Comparison of ENCODE assay signal across 15 cellular contexts in genomic region chr9:124755061-124755460, GRCh38. TPM values are rescaled to one million over a fixed set of nuclear protein-coding genes. Genes with fewer than 3 reads are reported as not detected.
DNase-seq lines count a peak whose midpoint lies in the region; ATAC-seq, FAIRE-seq and TF ChIP-seq lines count a peak whose summit lies in the region.
"Had no signal": no experiment of that assay in that cellular context is flagged by ENCODE, and none has a peak within 500 bp of the region (broad histone marks: within the 10 kb centered on the region; RNA-seq: fewer than 3 reads in every experiment).

No MANE protein-coding gene starts in this region.

- H3K9me3 ChIP-seq in HepG2 (ENCODE audit: low read length) (no peaks in the 10 kb centered on the region), right lobe of liver (no peaks in the 10 kb centered on the region), astrocyte (ENCODE audit: insufficient read depth, low read depth, low read length) (no peaks in the 10 kb centered on the region)
- H3K9me3 ChIP-seq: A549, BE2C had no signal

- TF ChIP-seq CTCF in activated CD8-positive, alpha-beta T cell treated with anti-CD3 and anti-CD28 coated beads for 36 hours (IDR thresholded peaks at IDR 0.05) = no peak
- TF ChIP-seq CTCF in HepG2 (CRISPR knock-in tag; IDR thresholded peaks at IDR 0.05) (no peak), right lobe of liver (IDR thresholded peaks at IDR 0.05) (no peak), astrocyte (IDR thresholded peaks at IDR 0.05; ENCODE audit: insufficient read depth, low read depth, low read length) (no peak)

- intact Hi-C loops in activated CD8-positive, alpha-beta T cell treated with anti-CD3 and anti-CD28 coated beads for 36 hours (cut with micrococcal nuclease) = no loop called here
- intact Hi-C loops in HepG2 (cut with micrococcal nuclease; ENCODE audit: unreplicated experiment) (loop anchor here (2.0 to 5.0 kb wide), 3 partner anchors 42 to 203 kb away; no protein-coding TSS in a partner anchor), right lobe of liver (cut with DNase I) (no loop called here)

- no peak overlapping the region for H3K4me3 Mint-ChIP-seq in activated CD8-positive, alpha-beta T cell treated with anti-CD3 and anti-CD28 coated beads for 36 hours
- no peak overlapping the region for H3K4me3 Mint-ChIP-seq in activated CD8-positive, alpha-beta T cell treated with anti-CD3 and anti-CD28 coated beads, Interleukin-2, amount 10 ng/mL, durations not matched to agents 7 days and 5 days
- no peak overlapping the region for H3K4me3 Mint-ChIP-seq in astrocyte (ENCODE audit: unreplicated experiment)
- no peak overlapping the region for H3K4me3 Mint-ChIP-seq in stimulated activated effector memory CD8-positive, alpha-beta T cell treated with anti-CD3 and anti-CD28 coated beads, Interleukin-12 subunit alpha, Interleukin-12 subunit beta, amount 100 ng/mL, for 72 hours

- H3K27me3 Mint-ChIP-seq in activated CD8-positive, alpha-beta T cell treated with anti-CD3 and anti-CD28 coated beads for 36 hours = peaks cover 59% of the 10 kb centered on the region
- peaks cover 62% of the 10 kb centered on the region for H3K27me3 Mint-ChIP-seq in activated CD8-positive, alpha-beta T cell treated with anti-CD3 and anti-CD28 coated beads, Interleukin-2, amount 10 ng/mL, durations not matched to agents 7 days and 5 days (ENCODE audit: low read depth)
- H3K27me3 Mint-ChIP-seq in astrocyte (ENCODE audit: low read depth, unreplicated experiment) = no peaks in the 10 kb centered on the region

- peak; percentile 42 for ATAC-seq in activated CD8-positive, alpha-beta T cell treated with anti-CD3 and anti-CD28 coated beads for 36 hours
- ATAC-seq in activated CD8-positive, alpha-beta T cell treated with anti-CD3 and anti-CD28 coated beads, Interleukin-2, amount 10 ng/mL, durations not matched to agents 7 days and 5 days = no peak
- ATAC-seq in HepG2 (no peak), right lobe of liver (no peak), GM19397 (IDR thresholded peaks at IDR 0.05; ENCODE audit: unreplicated experiment) (no peak)
- ATAC-seq in stimulated activated effector memory CD8-positive, alpha-beta T cell treated with anti-CD3 and anti-CD28 coated beads, Interleukin-12 subunit alpha, Interleukin-12 subunit beta, amount 100 ng/mL, for 72 hours = peak; percentile 37

- peaks cover 10% of the 10 kb centered on the region; the same call in 1 of the 2 replicates for H4K20me1 ChIP-seq in HepG2 (ENCODE audit: insufficient read depth, low read length)
- H4K20me1 ChIP-seq in astrocyte (ENCODE audit: insufficient read depth, low read length) = no peaks in the 10 kb centered on the region

- 85% methylated on average over 3 of the region's 3 CpGs for WGBS in HepG2 (ENCODE audit: low lambda C conversion rate)
- WGBS in right lobe of liver (ENCODE audit: insufficient coverage, low coverage, low lambda C conversion rate, missing lambda C conversion rate) = 75% methylated on average over 3 of the region's 3 CpGs

- TF ChIP-seq EP300 in HepG2 (IDR thresholded peaks at IDR 0.05; ENCODE audit: low read depth in 2 of 2, low read length in 2 of 2) (no peak), HepG2 (CRISPR knock-in tag; IDR thresholded peaks at IDR 0.05; ENCODE audit: borderline replicate concordance) (no peak)

- H3K79me2 ChIP-seq in HepG2 (ENCODE audit: insufficient read depth, low read length) (peaks cover 84% of the 10 kb centered on the region), astrocyte (ENCODE audit: insufficient read depth, low read length) (no peaks in the 10 kb centered on the region)

- H3K4me3 ChIP-seq in HepG2 (replicated peaks in 1 of 3; ENCODE audit: insufficient read depth in 1 of 3, low read depth in 2 of 3, low read length in 3 of 3) = no peak overlapping the region
- no peak overlapping the region for H3K4me3 ChIP-seq in right lobe of liver
- no peak overlapping the region for H3K4me3 ChIP-seq in astrocyte (ENCODE audit: insufficient read depth, low read depth, low read length)
- H3K4me3 ChIP-seq: A549 had no signal

- H3K36me3 ChIP-seq in HepG2 (replicated peaks in 1 of 2; ENCODE audit: control insufficient read depth in 1 of 2, insufficient read depth in 2 of 2, low read length in 2 of 2) (no peaks in the 10 kb centered on the region), right lobe of liver (no peaks in the 10 kb centered on the region), astrocyte (ENCODE audit: insufficient read depth, low read length) (no peaks in the 10 kb centered on the region)
- H3K36me3 ChIP-seq: BE2C had no signal

- FAIRE-seq in HepG2 (lab: Jason Lieb, UNC) (no peak), astrocyte (lab: Jason Lieb, UNC) (no peak)
- FAIRE-seq: A549 had no signal

- H3K27ac ChIP-seq in HepG2 (ENCODE audit: extremely low read length, insufficient read depth, low read length) = no peak overlapping the region
- no peak overlapping the region for H3K27ac ChIP-seq in right lobe of liver
- no peak overlapping the region for H3K27ac ChIP-seq in astrocyte (ENCODE audit: low read depth, low read length)
- H3K27ac ChIP-seq: A549 had no signal

- POLR2A ChIA-PET in activated CD8-positive, alpha-beta T cell treated with anti-CD3 and anti-CD28 coated beads for 36 hours (lab: Charles Lee) = interaction anchor here (1.1 kb wide), 1 partner anchor 101 kb away, joined by 3 read pairs; no protein-coding TSS in a partner anchor
- POLR2A ChIA-PET in activated CD8-positive, alpha-beta T cell treated with anti-CD3 and anti-CD28 coated beads, Interleukin-2, amount 10 ng/mL, durations not matched to agents 7 days and 5 days (lab: Charles Lee) = no interaction called here
- POLR2A ChIA-PET in HepG2 (lab: Yijun Ruan, JAX) = no interaction called here

- in situ Hi-C loops in HepG2 (cut with HindIII; ENCODE audit: extremely low pct_ligation_motif_present, low pct_unique_long_range_greater_than_20kb) = loop anchor here (5.0 kb wide), 1 partner anchor 33 kb away; no protein-coding TSS in a partner anchor

- H3K4me1 ChIP-seq in HepG2 (ENCODE audit: insufficient read depth, low read length) (peaks cover 75% of the 10 kb centered on the region), right lobe of liver (peaks cover 0 to 16% (median 0%) of the 10 kb centered on the region in 4 donors), astrocyte (ENCODE audit: insufficient read depth, low read length) (peaks cover 15% of the 10 kb centered on the region)
- H3K4me1 ChIP-seq: BE2C had no signal

- H2AFZ ChIP-seq in HepG2 (ENCODE audit: low read length) (no peak overlapping the region), astrocyte (ENCODE audit: low read depth, low read length) (no peak overlapping the region)

- H3K9me3 Mint-ChIP-seq in activated CD8-positive, alpha-beta T cell treated with anti-CD3 and anti-CD28 coated beads for 36 hours = no peaks in the 10 kb centered on the region
- H3K9me3 Mint-ChIP-seq in activated CD8-positive, alpha-beta T cell treated with anti-CD3 and anti-CD28 coated beads, Interleukin-2, amount 10 ng/mL, durations not matched to agents 7 days and 5 days (ENCODE audit: insufficient read depth) = no peaks in the 10 kb centered on the region
- no peaks in the 10 kb centered on the region for H3K9me3 Mint-ChIP-seq in astrocyte (ENCODE audit: unreplicated experiment)
- no peaks in the 10 kb centered on the region for H3K9me3 Mint-ChIP-seq in stimulated activated effector memory CD8-positive, alpha-beta T cell treated with anti-CD3 and anti-CD28 coated beads, Interleukin-12 subunit alpha, Interleukin-12 subunit beta, amount 100 ng/mL, for 72 hours

- H3K36me3 Mint-ChIP-seq in activated CD8-positive, alpha-beta T cell treated with anti-CD3 and anti-CD28 coated beads for 36 hours (ENCODE audit: low read depth) = no peaks in the 10 kb centered on the region
- H3K36me3 Mint-ChIP-seq in activated CD8-positive, alpha-beta T cell treated with anti-CD3 and anti-CD28 coated beads, Interleukin-2, amount 10 ng/mL, durations not matched to agents 7 days and 5 days (ENCODE audit: low read depth) = no peaks in the 10 kb centered on the region
- no peaks in the 10 kb centered on the region for H3K36me3 Mint-ChIP-seq in astrocyte (ENCODE audit: low read depth, unreplicated experiment)
- H3K36me3 Mint-ChIP-seq in stimulated activated effector memory CD8-positive, alpha-beta T cell treated with anti-CD3 and anti-CD28 coated beads, Interleukin-12 subunit alpha, Interleukin-12 subunit beta, amount 100 ng/mL, for 72 hours = no peaks in the 10 kb centered on the region

- H3K4me2 ChIP-seq in HepG2 (ENCODE audit: low read depth, low read length) = no peak overlapping the region
- H3K4me2 ChIP-seq in astrocyte (ENCODE audit: low read length) = no peak overlapping the region
- H3K4me2 ChIP-seq: A549 had no signal

- no peak for TF ChIP-seq RAD21 in HepG2 (CRISPR knock-in tag; IDR thresholded peaks at IDR 0.05)

- no peak overlapping the region for H3K27ac Mint-ChIP-seq in activated CD8-positive, alpha-beta T cell treated with anti-CD3 and anti-CD28 coated beads for 36 hours
- no peak overlapping the region for H3K27ac Mint-ChIP-seq in activated CD8-positive, alpha-beta T cell treated with anti-CD3 and anti-CD28 coated beads, Interleukin-2, amount 10 ng/mL, durations not matched to agents 7 days and 5 days
- peak overlapping the region; percentile 49 for H3K27ac Mint-ChIP-seq in astrocyte (ENCODE audit: unreplicated experiment)
- no peak overlapping the region for H3K27ac Mint-ChIP-seq in stimulated activated effector memory CD8-positive, alpha-beta T cell treated with anti-CD3 and anti-CD28 coated beads, Interleukin-12 subunit alpha, Interleukin-12 subunit beta, amount 100 ng/mL, for 72 hours

- H3K27me3 ChIP-seq in HepG2 (ENCODE audit: control insufficient read depth in 1 of 2, insufficient read depth in 2 of 2, low read length in 2 of 2) (no peaks in the 10 kb centered on the region; a peak in 1 of 5 replicates), right lobe of liver (no peaks in the 10 kb centered on the region), astrocyte (ENCODE audit: insufficient read depth, low read length) (peaks cover 6% of the 10 kb centered on the region)

- H3K9ac ChIP-seq in HepG2 (ENCODE audit: insufficient read depth, low read depth, low read length) = no peak overlapping the region
- H3K9ac ChIP-seq in astrocyte (ENCODE audit: low read length) = no peak overlapping the region

- CTCF ChIA-PET in activated CD8-positive, alpha-beta T cell treated with anti-CD3 and anti-CD28 coated beads for 36 hours (lab: Charles Lee) = interaction anchor here (1.5 kb wide), 1 partner anchor 10 kb away, joined by 3 read pairs; no protein-coding TSS in a partner anchor
- CTCF ChIA-PET in activated CD8-positive, alpha-beta T cell treated with anti-CD3 and anti-CD28 coated beads, Interleukin-2, amount 10 ng/mL, durations not matched to agents 7 days and 5 days (lab: Charles Lee) = interaction anchor here (1.0 kb wide), 1 partner anchor 423 kb away, joined by 3 read pairs; no protein-coding TSS in a partner anchor
- CTCF ChIA-PET in HepG2 (lab: Yijun Ruan, JAX; ENCODE audit: low intra/inter-chr PET ratio, low total read pairs) = interaction anchor here (1.4 to 4.5 kb wide), 2 partner anchors 43 to 138 kb away, joined by 4 to 36 read pairs; no protein-coding TSS in a partner anchor

- H3K4me1 Mint-ChIP-seq in activated CD8-positive, alpha-beta T cell treated with anti-CD3 and anti-CD28 coated beads for 36 hours (ENCODE audit: low read depth) = peaks cover 8% of the 10 kb centered on the region
- H3K4me1 Mint-ChIP-seq in activated CD8-positive, alpha-beta T cell treated with anti-CD3 and anti-CD28 coated beads, Interleukin-2, amount 10 ng/mL, durations not matched to agents 7 days and 5 days (ENCODE audit: low read depth) = no peaks in the 10 kb centered on the region
- peaks cover 68% of the 10 kb centered on the region for H3K4me1 Mint-ChIP-seq in astrocyte (ENCODE audit: low read depth, unreplicated experiment)
- peaks cover 10% of the 10 kb centered on the region for H3K4me1 Mint-ChIP-seq in stimulated activated effector memory CD8-positive, alpha-beta T cell treated with anti-CD3 and anti-CD28 coated beads, Interleukin-12 subunit alpha, Interleukin-12 subunit beta, amount 100 ng/mL, for 72 hours

- TF ChIP-seq POLR2A in HepG2 (IDR thresholded peaks at IDR 0.05; ENCODE audit: insufficient read depth in 1 of 2, low read depth in 2 of 2, low read length in 2 of 2) (no peak), right lobe of liver (IDR thresholded peaks at IDR 0.05) (no peak)

- DNase-seq in activated CD8-positive, alpha-beta T cell treated with anti-CD3 and anti-CD28 coated beads for 36 hours = no peak
- no peak for DNase-seq in activated CD8-positive, alpha-beta T cell treated with anti-CD3 and anti-CD28 coated beads, Interleukin-2, amount 10 ng/mL, durations not matched to agents 7 days and 5 days
- no peak for DNase-seq in HepG2 (ENCODE audit: low spot score)
- DNase-seq in right lobe of liver = no peak
- no peak for DNase-seq in astrocyte (ENCODE audit: low read depth)
- DNase-seq in stimulated activated effector memory CD8-positive, alpha-beta T cell treated with anti-CD3 and anti-CD28 coated beads, Interleukin-12 subunit alpha, Interleukin-12 subunit beta, amount 100 ng/mL, for 72 hours (ENCODE audit: low spot score in 2 of 2) = no peak
- no peak for DNase-seq in ecto neural progenitor cell (ENCODE audit: low spot score)
- DNase-seq: GF-D8, NCI-H1417, NCI-H187, NCI-H446 treated with DMSO at 0.1 percent for 48 hours, NCI-H526 treated with DMSO at 0.1 percent for 48 hours had no signal

- BruUV-seq in HepG2 (replicated peaks; lab: Mats Ljungman, UMichigan) = no TSS peak

RNA-seq across cellular contexts. Expression of gene NR6A1, which starts 16.1 kb away (rescaled TPM):
- total RNA-seq in activated CD8-positive, alpha-beta T cell treated with anti-CD3 and anti-CD28 coated beads for 36 hours = 1 to 10 TPM in 1 of 2 experiments, under 1 TPM in 1; 0.74 to 1.1 TPM
- under 1 TPM; 0.18 to 0.26 TPM for total RNA-seq in activated CD8-positive, alpha-beta T cell treated with anti-CD3 and anti-CD28 coated beads, Interleukin-2, amount 10 ng/mL, durations not matched to agents 7 days and 5 days
- total RNA-seq in HepG2 (2016; rRNA removed; fragmentation: Illumina TruSeq; extraction: Trizol) = 31.5 and 50.9 TPM in 2 replicates
- total RNA-seq in HepG2 (2016; cell fraction: cytosol; rRNA removed; fragmentation: Illumina TruSeq; extraction: Trizol; ENCODE audit: low read depth) = 10.7 and 12.1 TPM in 2 replicates
- total RNA-seq in HepG2 (2016; cell fraction: insoluble cytoplasmic fraction; rRNA removed; fragmentation: Illumina TruSeq; extraction: Trizol) = 28.3 and 52.2 TPM in 2 replicates
- 36.7 and 36.8 TPM in 2 replicates for total RNA-seq in HepG2 (2016; cell fraction: membrane; rRNA removed; fragmentation: Illumina TruSeq; extraction: Trizol)
- 24.3 and 28.3 TPM in 2 replicates for total RNA-seq in HepG2 (2016; cell fraction: nucleus; rRNA removed; fragmentation: Illumina TruSeq; extraction: Trizol)
- polyA plus RNA-seq in HepG2 (2011; rRNA removed) = 19.7 and 28.1 TPM in 2 replicates
- polyA plus RNA-seq in HepG2 (2011; cell fraction: cytosol; rRNA removed) = 15.0 and 17.4 TPM in 2 replicates
- polyA plus RNA-seq in HepG2 (2011; cell fraction: nucleus; rRNA removed) = 18.1 and 19.3 TPM in 2 replicates
- polyA plus RNA-seq in HepG2 (2012) = 12.1 and 12.8 TPM in 2 replicates
- 4.2 and 4.9 TPM in 2 replicates for polyA plus RNA-seq in HepG2 (2016; cell fraction: cytosol; fragmentation: Illumina TruSeq; extraction: Trizol; ENCODE audit: low read depth)
- 20.4 and 24.5 TPM in 2 replicates for polyA plus RNA-seq in HepG2 (2016; cell fraction: insoluble cytoplasmic fraction; fragmentation: Illumina TruSeq; extraction: Trizol; ENCODE audit: low read depth)
- 8.8 and 10.3 TPM in 2 replicates for polyA plus RNA-seq in HepG2 (2016; cell fraction: membrane; fragmentation: Illumina TruSeq; extraction: Trizol; ENCODE audit: low read depth)
- polyA plus RNA-seq in HepG2 (2016; cell fraction: nucleus; fragmentation: Illumina TruSeq; extraction: Trizol; ENCODE audit: insufficient read depth, low read depth) = 21.9 and 25.3 TPM in 2 replicates
- 13.7 and 123 TPM in 2 replicates for polyA minus RNA-seq in HepG2 (2011; rRNA and poly(A)+ RNA removed; ENCODE audit: low replicate concordance)
- polyA minus RNA-seq in HepG2 (2011; cell fraction: cytosol; rRNA and poly(A)+ RNA removed) = 35.0 and 40.7 TPM in 2 replicates
- 26.1 and 27.2 TPM in 2 replicates for polyA minus RNA-seq in HepG2 (2011; cell fraction: nucleus; rRNA and poly(A)+ RNA removed)
- 1 to 10 TPM; 1.3 to 3.6 (median 1.9) TPM for total RNA-seq in right lobe of liver
- 14.5 and 20.8 TPM in 2 replicates for total RNA-seq in astrocyte

RNA-seq across cellular contexts. Expression of gene OLFML2A, which starts 21.9 kb away (rescaled TPM):
- total RNA-seq in activated CD8-positive, alpha-beta T cell treated with anti-CD3 and anti-CD28 coated beads for 36 hours = not detected
- total RNA-seq in activated CD8-positive, alpha-beta T cell treated with anti-CD3 and anti-CD28 coated beads, Interleukin-2, amount 10 ng/mL, durations not matched to agents 7 days and 5 days = not detected
- total RNA-seq in HepG2 (2016; rRNA removed; fragmentation: Illumina TruSeq; extraction: Trizol) = 0.02 TPM in 1 of 2 replicates, not detected in the other
- total RNA-seq in HepG2 (2016; cell fraction: cytosol; rRNA removed; fragmentation: Illumina TruSeq; extraction: Trizol; ENCODE audit: low read depth) = under 0.01 and 0.09 TPM in 2 replicates
- total RNA-seq in HepG2 (2016; cell fraction: insoluble cytoplasmic fraction; rRNA removed; fragmentation: Illumina TruSeq; extraction: Trizol) = 0.02 TPM in 1 of 2 replicates, not detected in the other
- 0.03 TPM in 2 replicates for total RNA-seq in HepG2 (2016; cell fraction: membrane; rRNA removed; fragmentation: Illumina TruSeq; extraction: Trizol)
- total RNA-seq in HepG2 (2016; cell fraction: nucleus; rRNA removed; fragmentation: Illumina TruSeq; extraction: Trizol) = 0.06 and 0.09 TPM in 2 replicates
- 0.01 and 0.04 TPM in 2 replicates for polyA plus RNA-seq in HepG2 (2011; rRNA removed)
- polyA plus RNA-seq in HepG2 (2011; cell fraction: cytosol; rRNA removed) = 0.03 and 0.04 TPM in 2 replicates
- polyA plus RNA-seq in HepG2 (2011; cell fraction: nucleus; rRNA removed) = 0.02 and 0.05 TPM in 2 replicates
- polyA plus RNA-seq in HepG2 (2012) = 0.01 TPM in 1 of 2 replicates, not detected in the other
- polyA plus RNA-seq in HepG2 (2016; cell fraction: cytosol; fragmentation: Illumina TruSeq; extraction: Trizol; ENCODE audit: low read depth) = not detected in 2 replicates
- polyA plus RNA-seq in HepG2 (2016; cell fraction: insoluble cytoplasmic fraction; fragmentation: Illumina TruSeq; extraction: Trizol; ENCODE audit: low read depth) = 0.03 TPM in 1 of 2 replicates, not detected in the other
- polyA plus RNA-seq in HepG2 (2016; cell fraction: membrane; fragmentation: Illumina TruSeq; extraction: Trizol; ENCODE audit: low read depth) = not detected in 2 replicates
- polyA plus RNA-seq in HepG2 (2016; cell fraction: nucleus; fragmentation: Illumina TruSeq; extraction: Trizol; ENCODE audit: insufficient read depth, low read depth) = 0.07 TPM in 1 of 2 replicates, not detected in the other
- 0.08 and 2.8 TPM in 2 replicates for polyA minus RNA-seq in HepG2 (2011; rRNA and poly(A)+ RNA removed; ENCODE audit: low replicate concordance)
- polyA minus RNA-seq in HepG2 (2011; cell fraction: cytosol; rRNA and poly(A)+ RNA removed) = 0.09 and 0.30 TPM in 2 replicates
- 0.12 and 0.26 TPM in 2 replicates for polyA minus RNA-seq in HepG2 (2011; cell fraction: nucleus; rRNA and poly(A)+ RNA removed)
- total RNA-seq in right lobe of liver = under 1 TPM; 0.12 to 0.74 (median 0.40) TPM
- 148 and 179 TPM in 2 replicates for total RNA-seq in astrocyte

Comparison
In these comparisons a context has a peak if more than half of its experiments do, and no peak if none do; other contexts are left out.
1. ATAC-seq: peak in activated CD8-positive, alpha-beta T cell treated with anti-CD3 and anti-CD28 coated beads for 36 hours (single experiment) and stimulated activated effector memory CD8-positive, alpha-beta T cell treated with anti-CD3 and anti-CD28 coated beads, Interleukin-12 subunit alpha, Interleukin-12 subunit beta, amount 100 ng/mL, for 72 hours (single experiment); none in activated CD8-positive, alpha-beta T cell treated with anti-CD3 and anti-CD28 coated beads, Interleukin-2, amount 10 ng/mL, durations not matched to agents 7 days and 5 days (single experiment), HepG2 (single experiment), right lobe of liver (0 of 4) and GM19397 (single experiment).
2. RNA of gene OLFML2A, which starts 21.9 kb away (total RNA-seq): 148 to 179 TPM in astrocyte; 0.12 to 0.74 TPM in right lobe of liver, not detected in activated CD8-positive, alpha-beta T cell treated with anti-CD3 and anti-CD28 coated beads for 36 hours, under 0.01 to 0.09 TPM in HepG2 and not detected in activated CD8-positive, alpha-beta T cell treated with anti-CD3 and anti-CD28 coated beads, Interleukin-2, amount 10 ng/mL, durations not matched to agents 7 days and 5 days; every median in the first group is over 10 times any median in the second.